Comparison of ENCODE assay signal across 8 cellular contexts in genomic region chr6:41967312-41968287, GRCh38. TPM values are rescaled to one million over a fixed set of nuclear protein-coding genes. Genes with fewer than 3 reads are reported as not detected.
A peak's percentile ranks its signal among the peaks of the same experiment; 100 is the strongest.
DNase-seq lines count a peak whose midpoint lies in the region; ATAC-seq lines count a peak whose summit lies in the region.

No MANE protein-coding gene starts in this region.

- no peak for DNase-seq in activated naive CD4-positive, alpha-beta T cell treated with anti-CD3 and anti-CD28 coated beads, Interleukin-2, amount 50 U/mL, for 72 hours (ENCODE audit: low spot score in 2 of 2)
- no peak for DNase-seq in activated naive CD4-positive, alpha-beta T cell treated with anti-CD3 and anti-CD28 coated beads, Interleukin-2, amount 10 ng/mL, durations not matched to agents 7 days and 5 days
- DNase-seq in activated naive CD8-positive, alpha-beta T cell treated with anti-CD3 and anti-CD28 coated beads for 36 hours = no peak
- peak; percentile 90 for DNase-seq in kidney glomerular epithelial cell (lab: John Stamatoyannopoulos, UW)
- no peak for DNase-seq in EL
- no peak for DNase-seq in NCI-H748 treated with DMSO at 0.1 percent for 48 hours (lab: John Stamatoyannopoulos, UW)
- no peak for DNase-seq in NCI-H1417 treated with DMSO at 0.1 percent for 48 hours (lab: John Stamatoyannopoulos, UW)

- no peaks in the 10 kb centered on the region for H3K27me3 Mint-ChIP-seq in activated naive CD4-positive, alpha-beta T cell treated with anti-CD3 and anti-CD28 coated beads, Interleukin-2, amount 10 ng/mL, durations not matched to agents 7 days and 5 days
- no peaks in the 10 kb centered on the region for H3K27me3 Mint-ChIP-seq in activated naive CD8-positive, alpha-beta T cell treated with anti-CD3 and anti-CD28 coated beads for 36 hours

- H3K4me3 Mint-ChIP-seq in activated naive CD4-positive, alpha-beta T cell treated with anti-CD3 and anti-CD28 coated beads, Interleukin-2, amount 10 ng/mL, durations not matched to agents 7 days and 5 days = no peak overlapping the region
- H3K4me3 Mint-ChIP-seq in activated naive CD8-positive, alpha-beta T cell treated with anti-CD3 and anti-CD28 coated beads for 36 hours = peak overlapping the region; percentile 23

- peak in 1 of 2 donors; percentile 10 for ATAC-seq in activated naive CD4-positive, alpha-beta T cell treated with anti-CD3 and anti-CD28 coated beads, Interleukin-2, amount 50 U/mL, for 72 hours
- ATAC-seq in HG02870 (IDR thresholded peaks at IDR 0.05; ENCODE audit: unreplicated experiment) = no peak

- CTCF ChIA-PET in activated naive CD4-positive, alpha-beta T cell treated with anti-CD3 and anti-CD28 coated beads, Interleukin-2, amount 10 ng/mL, durations not matched to agents 7 days and 5 days (lab: Charles Lee) = interaction anchor here (1.3 kb wide), 1 partner anchor 23 kb away, joined by 3 read pairs; no protein-coding TSS in a partner anchor

- peaks cover 58% of the 10 kb centered on the region for H3K4me1 Mint-ChIP-seq in activated naive CD4-positive, alpha-beta T cell treated with anti-CD3 and anti-CD28 coated beads, Interleukin-2, amount 10 ng/mL, durations not matched to agents 7 days and 5 days
- H3K4me1 Mint-ChIP-seq in activated naive CD8-positive, alpha-beta T cell treated with anti-CD3 and anti-CD28 coated beads for 36 hours = peaks cover 72% of the 10 kb centered on the region

- peaks cover 5 to 7% of the 10 kb centered on the region in 2 donors for H3K36me3 Mint-ChIP-seq in activated naive CD4-positive, alpha-beta T cell treated with anti-CD3 and anti-CD28 coated beads, Interleukin-2, amount 50 U/mL, for 72 hours
- peaks cover 31% of the 10 kb centered on the region for H3K36me3 Mint-ChIP-seq in activated naive CD4-positive, alpha-beta T cell treated with anti-CD3 and anti-CD28 coated beads, Interleukin-2, amount 10 ng/mL, durations not matched to agents 7 days and 5 days
- peaks cover 17% of the 10 kb centered on the region for H3K36me3 Mint-ChIP-seq in activated naive CD8-positive, alpha-beta T cell treated with anti-CD3 and anti-CD28 coated beads for 36 hours

- peaks cover 4% of the 10 kb centered on the region in 2 donors for H3K9me3 Mint-ChIP-seq in activated naive CD4-positive, alpha-beta T cell treated with anti-CD3 and anti-CD28 coated beads, Interleukin-2, amount 50 U/mL, for 72 hours
- H3K9me3 Mint-ChIP-seq in activated naive CD4-positive, alpha-beta T cell treated with anti-CD3 and anti-CD28 coated beads, Interleukin-2, amount 10 ng/mL, durations not matched to agents 7 days and 5 days = peaks cover 1% of the 10 kb centered on the region
- H3K9me3 Mint-ChIP-seq in activated naive CD8-positive, alpha-beta T cell treated with anti-CD3 and anti-CD28 coated beads for 36 hours = peaks cover 2% of the 10 kb centered on the region

- H3K27ac Mint-ChIP-seq in activated naive CD4-positive, alpha-beta T cell treated with anti-CD3 and anti-CD28 coated beads, Interleukin-2, amount 50 U/mL, for 72 hours = peak overlapping the region; percentile 89 to 95
- H3K27ac Mint-ChIP-seq in activated naive CD4-positive, alpha-beta T cell treated with anti-CD3 and anti-CD28 coated beads, Interleukin-2, amount 10 ng/mL, durations not matched to agents 7 days and 5 days = no peak overlapping the region
- peak overlapping the region; percentile 90 for H3K27ac Mint-ChIP-seq in activated naive CD8-positive, alpha-beta T cell treated with anti-CD3 and anti-CD28 coated beads for 36 hours

RNA-seq across cellular contexts. Expression of gene CCND3, which starts 26.0 kb away (rescaled TPM):
- total RNA-seq in activated naive CD4-positive, alpha-beta T cell treated with anti-CD3 and anti-CD28 coated beads, Interleukin-2, amount 50 U/mL, for 72 hours = 100 to 1,000 TPM; 610 to 723 TPM
- total RNA-seq in activated naive CD8-positive, alpha-beta T cell treated with anti-CD3 and anti-CD28 coated beads for 36 hours = 100 to 1,000 TPM; 396 to 403 TPM

RNA-seq across cellular contexts. Expression of gene BYSL, which starts 46.3 kb away (rescaled TPM):
- total RNA-seq in activated naive CD4-positive, alpha-beta T cell treated with anti-CD3 and anti-CD28 coated beads, Interleukin-2, amount 50 U/mL, for 72 hours = 10 to 100 TPM; 38.1 to 47.6 TPM
- 10 to 100 TPM; 75.7 to 79.1 TPM for total RNA-seq in activated naive CD8-positive, alpha-beta T cell treated with anti-CD3 and anti-CD28 coated beads for 36 hours

RNA-seq across cellular contexts. Expression of gene MED20, which starts 46.7 kb away (rescaled TPM):
- total RNA-seq in activated naive CD4-positive, alpha-beta T cell treated with anti-CD3 and anti-CD28 coated beads, Interleukin-2, amount 50 U/mL, for 72 hours = 10 to 100 TPM; 18.5 to 24.2 TPM
- total RNA-seq in activated naive CD8-positive, alpha-beta T cell treated with anti-CD3 and anti-CD28 coated beads for 36 hours = 10 to 100 TPM; 19.8 to 22.3 TPM
